9 cellular contexts compared by ENCODE assay signal in genomic region chr18:63890950-63891304, GRCh38. TPM values are rescaled to one million over a fixed set of nuclear protein-coding genes. Genes with fewer than 3 reads are reported as not detected.
A peak's percentile ranks its signal among the peaks of the same experiment; 100 is the strongest.
DNase-seq lines count a peak whose midpoint lies in the region; ATAC-seq, FAIRE-seq and TF ChIP-seq lines count a peak whose summit lies in the region.
"Had no signal": no experiment of that assay in that cellular context is flagged by ENCODE, and none has a peak within 500 bp of the region (broad histone marks: within the 10 kb centered on the region; RNA-seq: fewer than 3 reads in every experiment).

No MANE protein-coding gene starts in this region.

- no peak overlapping the region for H3K9ac ChIP-seq in trophoblast cell (ENCODE audit: low read length)

- ATAC-seq in HG03354 (IDR thresholded peaks at IDR 0.05; ENCODE audit: poor library complexity, severe bottlenecking, unreplicated experiment) (peak; percentile 77), GM18511 (IDR thresholded peaks at IDR 0.05; ENCODE audit: unreplicated experiment) (no peak)

- H3K27ac ChIP-seq in trophoblast cell (ENCODE audit: low read depth, low read length) (no peak overlapping the region), Peyer's patch (no peak overlapping the region)

- no peak overlapping the region for H3K4me2 ChIP-seq in trophoblast cell (ENCODE audit: low read length)

- H4K8ac ChIP-seq in trophoblast cell (ENCODE audit: low read depth, low read length): no peak overlapping the region

- H4K91ac ChIP-seq in trophoblast cell (ENCODE audit: low read depth, low read length): no peak overlapping the region

- H3K4me3 ChIP-seq in trophoblast cell (ENCODE audit: low read depth, low read length) (no peak overlapping the region), Peyer's patch (no peak overlapping the region)

- no CpG with 5 or more reads among the region's 5 CpGs for WGBS in trophoblast cell (ENCODE audit: extremely low coverage, insufficient coverage, insufficient read length)

- H3K4me1 ChIP-seq in trophoblast cell (ENCODE audit: control insufficient read depth in 1 of 2, insufficient read depth in 2 of 2, low read length in 2 of 2) (no peaks in the 10 kb centered on the region), Peyer's patch (no peaks in the 10 kb centered on the region)

- no peak for FAIRE-seq in H54 (lab: Jason Lieb, UNC)

- DNase-seq in NCI-H1436 treated with DMSO at 0.1 percent for 48 hours (lab: John Stamatoyannopoulos, UW) (peak; percentile 37), NCI-H1436 (lab: John Stamatoyannopoulos, UW) (no peak), OCI-M1 (lab: John Stamatoyannopoulos, UW) (peak; percentile 59), trophoblast cell (peak; percentile 9 to 38), H54 (ENCODE audit: insufficient read length, low spot score) (no peak), Peyer's patch (no peak)

- no peak overlapping the region for H3K18ac ChIP-seq in trophoblast cell (ENCODE audit: low read length)

- no peaks in the 10 kb centered on the region for H3K9me3 ChIP-seq in trophoblast cell (ENCODE audit: insufficient read depth, low read depth, low read length)
- H3K9me3 ChIP-seq in Peyer's patch: no peaks in the 10 kb centered on the region

- no peak overlapping the region for H2AK5ac ChIP-seq in trophoblast cell (ENCODE audit: low read length)

- H4K12ac ChIP-seq in trophoblast cell (ENCODE audit: low read depth, low read length): no peak overlapping the region

- H3K4ac ChIP-seq in trophoblast cell (ENCODE audit: low read depth, low read length): no peak overlapping the region

- H2BK12ac ChIP-seq in trophoblast cell (ENCODE audit: low read length): no peak overlapping the region

- H3K36me3 ChIP-seq in trophoblast cell (ENCODE audit: control insufficient read depth in 1 of 2, insufficient read depth in 2 of 2, low read length in 2 of 2) (no peaks in the 10 kb centered on the region), Peyer's patch (no peaks in the 10 kb centered on the region)

- H3K27me3 ChIP-seq in trophoblast cell (ENCODE audit: insufficient read depth, low read length) (no peaks in the 10 kb centered on the region), Peyer's patch (no peaks in the 10 kb centered on the region)

- peak in 3 of 6 experiments; percentile 34 to 39 (median 38) for TF ChIP-seq CTCF in Peyer's patch (IDR thresholded peaks at IDR 0.05)

- H2AFZ ChIP-seq in trophoblast cell (ENCODE audit: insufficient read depth, low read length, poor library complexity): no peak overlapping the region

- no peak overlapping the region for H2BK120ac ChIP-seq in trophoblast cell (ENCODE audit: insufficient read depth, low read length, poor library complexity)

- TF ChIP-seq POLR2A in H54 (IDR thresholded peaks at IDR 0.05; ENCODE audit: low read depth, low read length) (no peak), Peyer's patch (IDR thresholded peaks at IDR 0.05) (no peak)

- H2BK5ac ChIP-seq in trophoblast cell (ENCODE audit: low read depth, low read length, poor library complexity): no peak overlapping the region

- H3K23ac ChIP-seq in trophoblast cell (ENCODE audit: low read length): no peak overlapping the region

- no peak overlapping the region for H3K14ac ChIP-seq in trophoblast cell (ENCODE audit: low read length)

- no peaks in the 10 kb centered on the region for H3K79me1 ChIP-seq in trophoblast cell (ENCODE audit: low read length)

- H3K79me2 ChIP-seq in trophoblast cell (ENCODE audit: control insufficient read depth, insufficient read depth, low read length, poor library complexity): no peaks in the 10 kb centered on the region

RNA-seq across cellular contexts. Expression of gene SERPINB2, which starts 3.4 kb away (rescaled TPM):
- 0.76 and 0.83 TPM in 2 replicates for polyA plus RNA-seq in trophoblast cell (2013)
- total RNA-seq in Peyer's patch: not detected

RNA-seq across cellular contexts. Expression of gene SERPINB10, which starts 16.8 kb away (rescaled TPM):
- polyA plus RNA-seq in trophoblast cell (2013): not detected in 2 replicates
- not detected for total RNA-seq in Peyer's patch
- total RNA-seq: fibroblast of villous mesenchyme had no signal

RNA-seq across cellular contexts. Expression of gene HMSD, which starts 58.2 kb away (rescaled TPM):
- polyA plus RNA-seq in trophoblast cell (2013): 0.04 and 0.12 TPM in 2 replicates
- not detected for total RNA-seq in Peyer's patch

Comparison
In these comparisons a context has a peak if more than half of its experiments do, and no peak if none do; other contexts are left out.
1. DNase-seq: peak in NCI-H1436 treated with DMSO at 0.1 percent for 48 hours (single experiment), OCI-M1 (single experiment) and trophoblast cell (2 of 2); none in NCI-H1436 (single experiment), H54 (single experiment) and Peyer's patch (0 of 3).